ENCODE assay signal across 22 cellular contexts in the genomic region with DNA sequence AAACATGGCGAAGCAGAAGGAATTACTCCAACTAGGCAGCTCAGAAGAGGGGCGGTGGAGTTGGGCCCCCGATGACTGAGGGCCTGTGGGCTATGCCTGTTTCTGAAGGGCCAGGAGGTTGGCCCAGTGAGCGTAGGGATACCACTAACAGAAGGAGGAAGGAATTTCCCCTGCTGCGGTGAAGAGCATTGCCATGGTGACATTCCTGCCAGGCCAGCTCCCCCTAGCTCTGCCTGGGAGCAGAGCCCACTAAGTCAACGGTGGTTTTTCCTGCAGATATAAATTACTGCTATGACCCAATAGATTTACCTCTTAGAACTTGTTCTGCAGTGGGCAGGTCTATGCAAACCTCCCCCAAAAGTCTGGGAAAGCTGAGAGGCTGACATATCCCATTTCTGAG. TPM values are rescaled to one million over a fixed set of nuclear protein-coding genes. Genes with fewer than 3 reads are reported as not detected.
"Had no signal": no experiment of that assay in that cellular context is flagged by ENCODE, and none has a peak within 500 bp of the region (broad histone marks: within the 10 kb centered on the region; RNA-seq: fewer than 3 reads in every experiment).

No MANE protein-coding gene starts in this region.

- H3K9me3 ChIP-seq: MG63 had no signal

- H3K4me3 ChIP-seq: ascending aorta, body of pancreas, MG63, SK-N-MC had no signal

- H3K27me3 Mint-ChIP-seq: activated naive CD4-positive, alpha-beta T cell treated with anti-CD3 and anti-CD28 coated beads, Interleukin-2, amount 50 U/mL, for 24 hours; IgD-negative memory B cell had no signal

- ATAC-seq: activated CD4-positive, CD25-positive, alpha-beta regulatory T cell treated with anti-CD3 and anti-CD28 coated beads, Interleukin-2, amount 50 U/mL, for 24 hours; activated CD8-positive, alpha-beta T cell treated with anti-CD3 and anti-CD28 coated beads for 36 hours; body of pancreas; T-cell had no signal

- H3K9me3 Mint-ChIP-seq: activated naive CD4-positive, alpha-beta T cell treated with anti-CD3 and anti-CD28 coated beads, Interleukin-2, amount 50 U/mL, for 24 hours had no signal

- H3K36me3 Mint-ChIP-seq: activated naive CD4-positive, alpha-beta T cell treated with anti-CD3 and anti-CD28 coated beads, Interleukin-2, amount 50 U/mL, for 24 hours; IgD-negative memory B cell; T-cell had no signal

- H3K27me3 ChIP-seq: ascending aorta, MG63 had no signal

- DNase-seq: activated CD4-positive, alpha-beta T cell treated with anti-CD3 and anti-CD28 coated beads for 4 hours; activated CD8-positive, alpha-beta memory T cell treated with anti-CD3 and anti-CD28 coated beads, Interleukin-2, amount 50 U/mL, for 4 hours; activated CD8-positive, alpha-beta T cell treated with anti-CD3 and anti-CD28 coated beads for 36 hours; body of pancreas; central memory CD4-positive, alpha-beta T cell; MG63; NCI-H1105; NCI-H1436; NCI-H1694 treated with DMSO at 0.1 percent for 48 hours; NCI-H2029 treated with DMSO at 0.1 percent for 48 hours; NCI-H510A treated with DMSO at 0.1 percent for 48 hours; SIG-M5; T-cell; T-helper 2 cell; T1000; WERI-Rb-1 had no signal

- H3K27ac ChIP-seq: ascending aorta, body of pancreas, SK-N-MC, WERI-Rb-1 had no signal

- H3K27ac Mint-ChIP-seq: activated CD8-positive, alpha-beta T cell treated with anti-CD3 and anti-CD28 coated beads for 36 hours; activated naive CD4-positive, alpha-beta T cell treated with anti-CD3 and anti-CD28 coated beads, Interleukin-2, amount 50 U/mL, for 24 hours; IgD-negative memory B cell; T-cell had no signal

- H3K4me1 ChIP-seq: ascending aorta, body of pancreas had no signal

- H3K36me3 ChIP-seq: ascending aorta, MG63, WERI-Rb-1 had no signal

- H3K4me1 Mint-ChIP-seq: activated naive CD4-positive, alpha-beta T cell treated with anti-CD3 and anti-CD28 coated beads, Interleukin-2, amount 50 U/mL, for 24 hours; IgD-negative memory B cell; T-cell had no signal

- H3K4me3 Mint-ChIP-seq: activated CD8-positive, alpha-beta T cell treated with anti-CD3 and anti-CD28 coated beads for 36 hours; activated naive CD4-positive, alpha-beta T cell treated with anti-CD3 and anti-CD28 coated beads, Interleukin-2, amount 50 U/mL, for 24 hours; IgD-negative memory B cell; T-cell had no signal

RNA-seq across cellular contexts. Expression of gene HMX1, which starts 28.9 kb away (rescaled TPM):
- total RNA-seq: activated CD8-positive, alpha-beta T cell treated with anti-CD3 and anti-CD28 coated beads for 36 hours; ascending aorta; body of pancreas; bronchial epithelial cell; T-cell had no signal
- polyA plus RNA-seq: IgD-negative memory B cell had no signal
